1 cellular context compared by ENCODE assay signal in genomic region chr16:10995555-10995954, GRCh38.
A peak's percentile ranks its signal among the peaks of the same experiment; 100 is the strongest.
TF ChIP-seq lines count a peak whose summit lies in the region.

No MANE protein-coding gene starts in this region.

TF ChIP-seq in GM12878, 131 proteins besides CTCF, POLR2A, EP300 and RAD21:
- TF ChIP-seq RFX5 (IDR thresholded peaks at IDR 0.05; ENCODE audit: low read depth, low read length) (no peak), SPI1 (IDR thresholded peaks at IDR 0.05; ENCODE audit: borderline replicate concordance, insufficient read depth, low read depth, low read length) (peak; percentile 78; the same call in 1 of the 2 replicates), ZNF687 (IDR thresholded peaks at IDR 0.05) (peak; percentile 76; the same call in 1 of the 2 replicates), DPF2 (IDR thresholded peaks at IDR 0.05) (0 out of 2 replicates have a peak, but pooled peaks have one; percentile 14), ZNF622 (IDR thresholded peaks at IDR 0.05) (no peak), BCLAF1 (IDR thresholded peaks at IDR 0.05) (no peak), RUNX3 (IDR thresholded peaks at IDR 0.05; ENCODE audit: low read length) (peak; percentile 69), BCL11A (IDR thresholded peaks at IDR 0.05; ENCODE audit: low read depth, low read length) (0 out of 2 replicates have a peak, but pooled peaks have one; percentile 18), IKZF2 (IDR thresholded peaks at IDR 0.05) (0 out of 4 replicates have a peak, but pooled peaks of 1 of the 2 experiments have one; percentile 29)
- TF ChIP-seq, protein P1, sequence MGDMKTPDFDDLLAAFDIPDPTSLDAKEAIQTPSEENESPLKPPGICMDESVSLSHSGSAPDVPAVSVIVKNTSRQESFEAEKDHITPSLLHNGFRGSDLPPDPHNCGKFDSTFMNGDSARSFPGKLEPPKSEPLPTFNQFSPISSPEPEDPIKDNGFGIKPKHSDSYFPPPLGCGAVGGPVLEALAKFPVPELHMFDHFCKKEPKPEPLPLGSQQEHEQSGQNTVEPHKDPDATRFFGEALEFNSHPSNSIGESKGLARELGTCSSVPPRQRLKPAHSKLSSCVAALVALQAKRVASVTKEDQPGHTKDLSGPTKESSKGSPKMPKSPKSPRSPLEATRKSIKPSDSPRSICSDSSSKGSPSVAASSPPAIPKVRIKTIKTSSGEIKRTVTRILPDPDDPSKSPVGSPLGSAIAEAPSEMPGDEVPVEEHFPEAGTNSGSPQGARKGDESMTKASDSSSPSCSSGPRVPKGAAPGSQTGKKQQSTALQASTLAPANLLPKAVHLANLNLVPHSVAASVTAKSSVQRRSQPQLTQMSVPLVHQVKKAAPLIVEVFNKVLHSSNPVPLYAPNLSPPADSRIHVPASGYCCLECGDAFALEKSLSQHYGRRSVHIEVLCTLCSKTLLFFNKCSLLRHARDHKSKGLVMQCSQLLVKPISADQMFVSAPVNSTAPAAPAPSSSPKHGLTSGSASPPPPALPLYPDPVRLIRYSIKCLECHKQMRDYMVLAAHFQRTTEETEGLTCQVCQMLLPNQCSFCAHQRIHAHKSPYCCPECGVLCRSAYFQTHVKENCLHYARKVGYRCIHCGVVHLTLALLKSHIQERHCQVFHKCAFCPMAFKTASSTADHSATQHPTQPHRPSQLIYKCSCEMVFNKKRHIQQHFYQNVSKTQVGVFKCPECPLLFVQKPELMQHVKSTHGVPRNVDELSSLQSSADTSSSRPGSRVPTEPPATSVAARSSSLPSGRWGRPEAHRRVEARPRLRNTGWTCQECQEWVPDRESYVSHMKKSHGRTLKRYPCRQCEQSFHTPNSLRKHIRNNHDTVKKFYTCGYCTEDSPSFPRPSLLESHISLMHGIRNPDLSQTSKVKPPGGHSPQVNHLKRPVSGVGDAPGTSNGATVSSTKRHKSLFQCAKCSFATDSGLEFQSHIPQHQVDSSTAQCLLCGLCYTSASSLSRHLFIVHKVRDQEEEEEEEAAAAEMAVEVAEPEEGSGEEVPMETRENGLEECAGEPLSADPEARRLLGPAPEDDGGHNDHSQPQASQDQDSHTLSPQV (IDR thresholded peaks at IDR 0.05) = peak; percentile 67
TF ChIP-seq in GM12878: peak in this region for 7.
